Comparison of ENCODE assay signal across 2 cellular contexts in genomic region chr19:53485046-53486004, GRCh38.
TF ChIP-seq lines count a peak whose summit lies in the region.

No MANE protein-coding gene starts in this region.

TF ChIP-seq in GM23338, 12 proteins besides CTCF, POLR2A, EP300 and RAD21:
- TF ChIP-seq ZNF114 (CRISPR knock-in tag; IDR thresholded peaks at IDR 0.05) = no peak
- TF ChIP-seq ZNF331 (CRISPR knock-in tag; IDR thresholded peaks at IDR 0.05; ENCODE audit: low read depth) = no peak
- peak; percentile 67; the same call in 1 of the 2 replicates for TF ChIP-seq ETS1 (IDR thresholded peaks at IDR 0.05)
- TF ChIP-seq NANOG (IDR thresholded peaks at IDR 0.05; ENCODE audit: borderline replicate concordance) = peak; percentile 61
- TF ChIP-seq JUNB (IDR thresholded peaks at IDR 0.05; ENCODE audit: unreplicated experiment) = no peak
TF ChIP-seq in GM23338: peak in this region for 2.

TF ChIP-seq in K562, 482 proteins besides CTCF, POLR2A, EP300 and RAD21:
- TF ChIP-seq ZBED1 (IDR thresholded peaks at IDR 0.05) (peak; percentile 97; the same call in 1 of the 2 replicates), TOE1 (IDR thresholded peaks at IDR 0.05; ENCODE audit: borderline replicate concordance) (no peak), TOE1 (CRISPR knock-in tag; IDR thresholded peaks at IDR 0.05; ENCODE audit: borderline replicate concordance, low read depth) (no peak)
